17 cellular contexts compared by ENCODE assay signal in the genomic region with DNA sequence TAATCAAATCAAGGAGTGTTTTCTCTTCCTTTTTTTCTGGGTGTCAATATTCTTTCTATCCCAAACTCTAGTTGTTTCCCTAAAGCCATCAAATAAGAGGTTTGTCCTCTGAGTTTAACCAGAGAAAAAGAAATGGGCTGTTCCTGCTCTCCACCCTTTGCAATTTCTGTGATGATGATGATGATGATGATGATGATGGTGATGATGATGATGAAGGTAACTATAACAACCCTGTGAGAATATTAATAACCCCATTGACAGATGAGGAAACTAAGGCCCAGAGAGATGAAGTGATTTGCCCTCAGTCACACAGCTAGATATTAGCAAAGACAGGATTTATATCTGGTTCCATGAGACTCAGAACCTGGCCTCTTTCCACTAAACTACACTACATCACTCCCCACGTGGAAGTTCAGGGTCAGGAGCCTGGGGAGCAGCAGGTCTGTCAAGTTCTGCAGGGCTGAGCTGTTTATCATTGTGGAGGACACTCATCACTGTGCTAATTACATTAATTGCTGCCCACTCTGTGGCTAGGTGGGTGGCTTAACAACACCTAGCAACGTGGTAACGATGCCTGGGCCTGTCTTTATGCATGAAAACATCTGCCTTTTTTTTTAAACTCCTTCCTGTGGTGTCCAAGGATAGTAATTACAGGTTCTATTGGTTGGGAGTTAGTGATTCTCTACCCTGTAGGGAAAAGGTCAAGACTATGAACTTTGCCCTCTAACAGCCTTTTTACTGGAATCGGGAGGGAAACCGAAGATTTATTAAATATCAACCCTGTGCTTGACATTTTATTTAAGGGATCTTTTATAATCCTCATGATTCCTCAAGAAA. TPM values are rescaled to one million over a fixed set of nuclear protein-coding genes. Genes with fewer than 3 reads are reported as not detected.
DNase-seq lines count a peak whose midpoint lies in the region; ATAC-seq lines count a peak whose summit lies in the region.
"Had no signal": no experiment of that assay in that cellular context is flagged by ENCODE, and none has a peak within 500 bp of the region (broad histone marks: within the 10 kb centered on the region; RNA-seq: fewer than 3 reads in every experiment).

No MANE protein-coding gene starts in this region.

- intact Hi-C loops in left colon (cut with DNase I, micrococcal nuclease) = no loop called here

- H3K27me3 Mint-ChIP-seq in activated CD8-positive, alpha-beta T cell treated with anti-CD3 and anti-CD28 coated beads, Interleukin-2, amount 10 ng/mL, durations not matched to agents 7 days and 5 days (ENCODE audit: low read depth) = peaks cover 2% of the 10 kb centered on the region

- no peaks in the 10 kb centered on the region for H3K36me3 Mint-ChIP-seq in activated CD8-positive, alpha-beta T cell treated with anti-CD3 and anti-CD28 coated beads, Interleukin-2, amount 10 ng/mL, durations not matched to agents 7 days and 5 days (ENCODE audit: low read depth)
- H3K36me3 Mint-ChIP-seq: CD14-positive monocyte had no signal

- no peaks in the 10 kb centered on the region for H3K9me3 Mint-ChIP-seq in activated CD8-positive, alpha-beta T cell treated with anti-CD3 and anti-CD28 coated beads, Interleukin-2, amount 10 ng/mL, durations not matched to agents 7 days and 5 days (ENCODE audit: insufficient read depth)
- H3K9me3 Mint-ChIP-seq: immature natural killer cell had no signal

- no peaks in the 10 kb centered on the region for H3K4me1 Mint-ChIP-seq in activated CD8-positive, alpha-beta T cell treated with anti-CD3 and anti-CD28 coated beads, Interleukin-2, amount 10 ng/mL, durations not matched to agents 7 days and 5 days (ENCODE audit: low read depth)
- H3K4me1 Mint-ChIP-seq: immature natural killer cell had no signal

- no peak overlapping the region for H3K4me3 Mint-ChIP-seq in activated CD8-positive, alpha-beta T cell treated with anti-CD3 and anti-CD28 coated beads, Interleukin-2, amount 10 ng/mL, durations not matched to agents 7 days and 5 days
- H3K4me3 Mint-ChIP-seq: CD14-positive monocyte, immature natural killer cell had no signal

- POLR2A ChIA-PET in activated CD8-positive, alpha-beta T cell treated with anti-CD3 and anti-CD28 coated beads, Interleukin-2, amount 10 ng/mL, durations not matched to agents 7 days and 5 days (lab: Charles Lee) = interaction anchor here (2.1 kb wide), 1 partner anchor 18 kb away, joined by 9 read pairs; a partner anchor contains a TSS

- ATAC-seq in left colon = peak; percentile 35
- ATAC-seq in activated CD8-positive, alpha-beta T cell treated with anti-CD3 and anti-CD28 coated beads, Interleukin-2, amount 10 ng/mL, durations not matched to agents 7 days and 5 days = no peak

- CTCF ChIA-PET in activated CD8-positive, alpha-beta T cell treated with anti-CD3 and anti-CD28 coated beads, Interleukin-2, amount 10 ng/mL, durations not matched to agents 7 days and 5 days (lab: Charles Lee) = no interaction called here

- H3K27ac Mint-ChIP-seq in activated CD8-positive, alpha-beta T cell treated with anti-CD3 and anti-CD28 coated beads, Interleukin-2, amount 10 ng/mL, durations not matched to agents 7 days and 5 days = no peak overlapping the region
- H3K27ac Mint-ChIP-seq: CD14-positive monocyte, immature natural killer cell had no signal

- DNase-seq in NCI-H82 (lab: John Stamatoyannopoulos, UW) = peak; percentile 19
- DNase-seq in NCI-H82 treated with DMSO at 0.1 percent for 48 hours (lab: John Stamatoyannopoulos, UW; ENCODE audit: unreplicated experiment) = no peak
- DNase-seq in NCI-H748 treated with DMSO at 0.1 percent for 48 hours (lab: John Stamatoyannopoulos, UW) = peak; percentile 93
- no peak for DNase-seq in left colon
- no peak for DNase-seq in SW480 (ENCODE audit: low spot score)
- no peak for DNase-seq in stimulated activated naive CD4-positive, alpha-beta T cell (lab: John Stamatoyannopoulos, UW)
- DNase-seq in activated CD8-positive, alpha-beta T cell treated with anti-CD3 and anti-CD28 coated beads, Interleukin-2, amount 10 ng/mL, durations not matched to agents 7 days and 5 days = no peak
- no peak for DNase-seq in stimulated activated CD4-positive, alpha-beta T cell treated with anti-CD3 and anti-CD28 coated beads, Interleukin-4, amount 100 ng/mL, for 24 hours
- DNase-seq: activated CD4-positive, alpha-beta T cell treated with anti-CD3 and anti-CD28 coated beads, Interleukin-2, amount 50 U/mL, for 4 hours; activated effector memory CD4-positive, alpha-beta T cell treated with anti-CD3 and anti-CD28 coated beads, Interleukin-2, amount 50 U/mL, for 16 hours; dermis blood vessel endothelial cell; immature natural killer cell; NCI-H2171; NK-92 treated with Interleukin-12 subunit alpha and Interleukin-12 subunit beta, amount 100 ng/mL, for 24 hours; retina; testis had no signal

RNA-seq across cellular contexts. Expression of a gene that starts 19.0 kb away (rescaled TPM):
- 100 to 1,000 TPM; 184 to 199 TPM for total RNA-seq in left colon
- 100 to 1,000 TPM; 107 to 110 TPM for total RNA-seq in activated CD8-positive, alpha-beta T cell treated with anti-CD3 and anti-CD28 coated beads, Interleukin-2, amount 10 ng/mL, durations not matched to agents 7 days and 5 days

Comparison
In these comparisons a context has a peak if more than half of its experiments do, and no peak if none do; other contexts are left out.
1. DNase-seq: peak in NCI-H82 (single experiment) and NCI-H748 treated with DMSO at 0.1 percent for 48 hours (single experiment); none in NCI-H82 treated with DMSO at 0.1 percent for 48 hours (single experiment), left colon (0 of 2), SW480 (single experiment), stimulated activated naive CD4-positive, alpha-beta T cell (0 of 6), activated CD8-positive, alpha-beta T cell treated with anti-CD3 and anti-CD28 coated beads, Interleukin-2, amount 10 ng/mL, durations not matched to agents 7 days and 5 days (single experiment) and stimulated activated CD4-positive, alpha-beta T cell treated with anti-CD3 and anti-CD28 coated beads, Interleukin-4, amount 100 ng/mL, for 24 hours (single experiment).